ENCODE assay signal across 8 cellular contexts in genomic region chr1:157369808-157370521, GRCh38.
A peak's percentile ranks its signal among the peaks of the same experiment; 100 is the strongest.
DNase-seq lines count a peak whose midpoint lies in the region; ATAC-seq and TF ChIP-seq lines count a peak whose summit lies in the region.

No MANE protein-coding gene starts in this region.

- POLR2A ChIA-PET in activated B cell treated with CpG ODN at 0.5 μM for 24 hours (lab: Charles Lee): interaction anchor here (0.6 kb wide), 1 partner anchor 139 kb away, joined by 3 read pairs; no protein-coding TSS in a partner anchor
- POLR2A ChIA-PET in naive thymus-derived CD4-positive, alpha-beta T cell (lab: Charles Lee): no interaction called here

- intact Hi-C loops in activated B cell treated with CpG ODN at 0.5 μM for 24 hours (cut with micrococcal nuclease): loop anchor here (1.0 to 10.0 kb wide), 6 partner anchors 120 to 755 kb away; no protein-coding TSS in a partner anchor
- intact Hi-C loops in naive thymus-derived CD4-positive, alpha-beta T cell (cut with micrococcal nuclease): loop anchor here (1.0 to 2.0 kb wide), 2 partner anchors 119 to 127 kb away; no protein-coding TSS in a partner anchor

- no peaks in the 10 kb centered on the region for H3K27me3 ChIP-seq in naive thymus-derived CD4-positive, alpha-beta T cell (ENCODE audit: control insufficient read depth in 2 of 2, insufficient read depth in 2 of 2, low read length in 2 of 2)

- TF ChIP-seq CTCF in GM12875 (IDR thresholded peaks at IDR 0.05; ENCODE audit: borderline replicate concordance, insufficient read depth, low read depth, low read length) (peak; percentile 79), activated B cell treated with CpG ODN at 0.5 μM for 24 hours (IDR thresholded peaks at IDR 0.05) (peak; percentile 96)

- DNase-seq in Ammon's horn (ENCODE audit: low spot score) (peak; percentile 66), NCI-H146 (lab: John Stamatoyannopoulos, UW) (peak; percentile 37), activated B cell treated with CpG ODN at 0.5 μM for 24 hours (no peak), fibroblast of gingiva (ENCODE audit: low read depth) (peak; percentile 26)
- DNase-seq in naive thymus-derived CD4-positive, alpha-beta T cell: peak in 5 of 9 donors; percentile 14 to 34 (median 29)

- no peaks in the 10 kb centered on the region for H3K9me3 Mint-ChIP-seq in activated B cell treated with CpG ODN at 0.5 μM for 24 hours
- no peaks in the 10 kb centered on the region for H3K9me3 Mint-ChIP-seq in naive thymus-derived CD4-positive, alpha-beta T cell

- H3K27ac ChIP-seq in naive thymus-derived CD4-positive, alpha-beta T cell (ENCODE audit: low read depth, low read length): no peak overlapping the region

- H3K36me3 Mint-ChIP-seq in activated B cell treated with CpG ODN at 0.5 μM for 24 hours (ENCODE audit: low read depth): no peaks in the 10 kb centered on the region
- no peaks in the 10 kb centered on the region for H3K36me3 Mint-ChIP-seq in naive thymus-derived CD4-positive, alpha-beta T cell

- H3K27me3 Mint-ChIP-seq in activated B cell treated with CpG ODN at 0.5 μM for 24 hours: no peaks in the 10 kb centered on the region
- peaks cover 15 to 24% (median 21%) of the 10 kb centered on the region in 5 donors for H3K27me3 Mint-ChIP-seq in naive thymus-derived CD4-positive, alpha-beta T cell

- no peak overlapping the region for H3K27ac Mint-ChIP-seq in activated B cell treated with CpG ODN at 0.5 μM for 24 hours
- H3K27ac Mint-ChIP-seq in naive thymus-derived CD4-positive, alpha-beta T cell: no peak overlapping the region

- no peaks in the 10 kb centered on the region for H3K4me1 Mint-ChIP-seq in activated B cell treated with CpG ODN at 0.5 μM for 24 hours
- no peaks in the 10 kb centered on the region for H3K4me1 Mint-ChIP-seq in naive thymus-derived CD4-positive, alpha-beta T cell

- no peaks in the 10 kb centered on the region for H3K4me1 ChIP-seq in naive thymus-derived CD4-positive, alpha-beta T cell (ENCODE audit: control insufficient read depth in 2 of 2, insufficient read depth in 2 of 2, low read length in 2 of 2)

- H3K36me3 ChIP-seq in naive thymus-derived CD4-positive, alpha-beta T cell (ENCODE audit: control insufficient read depth in 2 of 3, insufficient read depth in 3 of 3, low read length in 3 of 3): no peaks in the 10 kb centered on the region

- ATAC-seq in activated B cell treated with CpG ODN at 0.5 μM for 24 hours (ENCODE audit: low read depth) (peak; percentile 77), GM21515 (IDR thresholded peaks at IDR 0.05; ENCODE audit: unreplicated experiment) (no peak), GM21381 (IDR thresholded peaks at IDR 0.05; ENCODE audit: unreplicated experiment) (no peak)
- peak; percentile 76 for ATAC-seq in naive thymus-derived CD4-positive, alpha-beta T cell

- H3K4me3 Mint-ChIP-seq in activated B cell treated with CpG ODN at 0.5 μM for 24 hours: no peak overlapping the region
- no peak overlapping the region for H3K4me3 Mint-ChIP-seq in naive thymus-derived CD4-positive, alpha-beta T cell

- CTCF ChIA-PET in activated B cell treated with CpG ODN at 0.5 μM for 24 hours (lab: Charles Lee): interaction anchor here (0.9 to 2.2 kb wide), 11 partner anchors 11 to 755 kb away, joined by 3 to 15 read pairs (median 4); partner anchors contain the start of gene FCRL5
- CTCF ChIA-PET in naive thymus-derived CD4-positive, alpha-beta T cell (lab: Charles Lee): interaction anchor here (0.5 to 1.7 kb wide), 5 partner anchors 9 to 753 kb away, joined by 3 to 5 read pairs (median 3); no protein-coding TSS in a partner anchor

- H3K9me3 ChIP-seq in naive thymus-derived CD4-positive, alpha-beta T cell (ENCODE audit: control insufficient read depth in 2 of 3, low read length in 3 of 3): no peaks in the 10 kb centered on the region

- H3K4me3 ChIP-seq in GM12875 (ENCODE audit: low read depth, low read length): no peak overlapping the region
- no peak overlapping the region for H3K4me3 ChIP-seq in naive thymus-derived CD4-positive, alpha-beta T cell (ENCODE audit: low read length)

Comparison
In these comparisons a context has a peak if more than half of its experiments do, and no peak if none do; other contexts are left out.
1. ATAC-seq: peak in activated B cell treated with CpG ODN at 0.5 μM for 24 hours (single experiment) and naive thymus-derived CD4-positive, alpha-beta T cell (single experiment); none in GM21515 (single experiment) and GM21381 (single experiment).